20 cellular contexts compared by ENCODE assay signal in the genomic region with DNA sequence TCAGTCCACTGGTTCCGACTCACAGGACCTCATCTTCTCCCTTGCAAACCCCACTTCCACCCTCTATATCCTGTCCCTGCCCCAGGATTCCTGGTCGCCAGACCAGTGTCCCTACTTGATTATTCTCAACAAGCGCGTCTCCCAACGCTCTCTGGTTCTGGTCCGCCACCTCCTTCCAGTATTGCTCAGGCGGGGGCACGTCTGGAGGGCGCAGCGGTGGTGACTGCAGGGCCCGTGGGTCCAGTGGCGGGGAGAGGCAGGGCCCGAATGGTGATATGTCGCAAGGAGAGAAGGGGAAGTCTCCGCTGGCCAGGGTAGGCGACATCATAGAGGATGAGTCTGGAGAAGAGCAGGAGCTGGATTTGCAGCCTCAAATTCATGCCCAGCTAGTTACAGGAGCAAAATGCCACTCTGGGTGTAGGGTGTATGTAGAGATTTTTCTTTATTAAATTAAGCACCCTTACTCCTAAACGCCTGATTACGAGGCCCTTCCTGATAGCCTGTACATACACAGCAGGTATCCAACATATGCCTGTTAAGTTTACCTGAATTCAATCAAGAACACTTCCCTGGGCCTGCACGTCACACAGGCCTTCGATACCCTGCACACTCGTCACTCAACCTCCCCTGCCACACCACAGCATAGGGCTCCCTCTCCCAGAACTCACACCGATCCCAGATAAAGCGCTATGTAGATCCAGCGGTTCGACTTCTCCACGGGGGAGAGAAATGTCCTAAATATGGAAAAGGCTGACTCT. TPM values are rescaled to one million over a fixed set of nuclear protein-coding genes. Genes with fewer than 3 reads are reported as not detected.
A peak's percentile ranks its signal among the peaks of the same experiment; 100 is the strongest.
DNase-seq lines count a peak whose midpoint lies in the region; ATAC-seq and TF ChIP-seq lines count a peak whose summit lies in the region.
"Had no signal": no experiment of that assay in that cellular context is flagged by ENCODE, and none has a peak within 500 bp of the region (broad histone marks: within the 10 kb centered on the region; RNA-seq: fewer than 3 reads in every experiment).

No MANE protein-coding gene starts in this region.

- no peak for DNase-seq in stimulated activated naive CD8-positive, alpha-beta T cell treated with anti-CD3 and anti-CD28 coated beads, Interleukin-15, Interleukin-2, amounts not matched to agents 100 U/mL and 50 U/mL, for 24 hours
- DNase-seq in activated T-helper 1 cell treated with anti-CD3 and anti-CD28 coated beads, Interleukin-12 subunit alpha, Interleukin-12 subunit beta, Interleukin-2, Interleukin-4 antibody, amounts not matched to agents 30 ng/mL and 10 ng/mL and 1 ng/mL, durations not matched to agents 14 hours and 24 hours and 36 hours (ENCODE audit: low spot score): no peak
- DNase-seq in mesothelial cell of epicardium (ENCODE audit: low spot score in 2 of 2, unreplicated experiment in 2 of 2) (no peak), CD14-positive monocyte (ENCODE audit: low spot score) (no peak), activated gamma-delta T cell treated with Interleukin-2 at 50 U/mL for 16 hours (no peak), NCI-H2107 (lab: John Stamatoyannopoulos, UW) (no peak)
- DNase-seq: activated effector memory CD4-positive, alpha-beta T cell treated with Interleukin-2 at 50 U/mL for 16 hours; colonic mucosa; foreskin keratinocyte; GM23248; IMR-90; left cardiac atrium; NCI-H1048; NCI-H2081 treated with DMSO at 0.1 percent for 48 hours; NCI-H69; OCI-M1 had no signal

- H3K9me3 Mint-ChIP-seq in stimulated activated naive CD8-positive, alpha-beta T cell treated with anti-CD3 and anti-CD28 coated beads, Interleukin-15, Interleukin-2, amounts not matched to agents 100 ng/mL and 50 ng/mL, for 24 hours: no peaks in the 10 kb centered on the region
- H3K9me3 Mint-ChIP-seq in activated T-helper 1 cell treated with anti-CD3 and anti-CD28 coated beads, Interleukin-12 subunit alpha, Interleukin-12 subunit beta, Interleukin-2, Interleukin-4 antibody, amounts not matched to agents 30 ng/mL and 10 ng/mL and 1 ng/mL, durations not matched to agents 14 hours and 24 hours and 36 hours: peaks cover 4% of the 10 kb centered on the region
- H3K9me3 Mint-ChIP-seq in mesothelial cell of epicardium (no peaks in the 10 kb centered on the region), CD14-positive monocyte (peaks cover 0 to 28% (median 14%) of the 10 kb centered on the region in 7 donors)

- H3K27me3 Mint-ChIP-seq in stimulated activated naive CD8-positive, alpha-beta T cell treated with anti-CD3 and anti-CD28 coated beads, Interleukin-15, Interleukin-2, amounts not matched to agents 100 ng/mL and 50 ng/mL, for 24 hours: peaks cover 86% of the 10 kb centered on the region
- peaks cover 83% of the 10 kb centered on the region for H3K27me3 Mint-ChIP-seq in activated T-helper 1 cell treated with anti-CD3 and anti-CD28 coated beads, Interleukin-12 subunit alpha, Interleukin-12 subunit beta, Interleukin-2, Interleukin-4 antibody, amounts not matched to agents 30 ng/mL and 10 ng/mL and 1 ng/mL, durations not matched to agents 14 hours and 24 hours and 36 hours (ENCODE audit: insufficient read depth)
- H3K27me3 Mint-ChIP-seq in mesothelial cell of epicardium (ENCODE audit: low read depth) (peaks cover 90% of the 10 kb centered on the region), CD14-positive monocyte (ENCODE audit: low read depth in 3 of 3) (peaks cover 93 to 99% (median 95%) of the 10 kb centered on the region in 3 donors)

- H3K36me3 Mint-ChIP-seq in stimulated activated naive CD8-positive, alpha-beta T cell treated with anti-CD3 and anti-CD28 coated beads, Interleukin-15, Interleukin-2, amounts not matched to agents 100 ng/mL and 50 ng/mL, for 24 hours (ENCODE audit: low read depth): no peaks in the 10 kb centered on the region
- H3K36me3 Mint-ChIP-seq in activated T-helper 1 cell treated with anti-CD3 and anti-CD28 coated beads, Interleukin-12 subunit alpha, Interleukin-12 subunit beta, Interleukin-2, Interleukin-4 antibody, amounts not matched to agents 30 ng/mL and 10 ng/mL and 1 ng/mL, durations not matched to agents 14 hours and 24 hours and 36 hours (ENCODE audit: low read depth): no peaks in the 10 kb centered on the region
- no peaks in the 10 kb centered on the region for H3K36me3 Mint-ChIP-seq in mesothelial cell of epicardium
- peaks cover 2 to 6% of the 10 kb centered on the region in 2 donors for H3K36me3 Mint-ChIP-seq in CD14-positive monocyte

- H3K27ac Mint-ChIP-seq in stimulated activated naive CD8-positive, alpha-beta T cell treated with anti-CD3 and anti-CD28 coated beads, Interleukin-15, Interleukin-2, amounts not matched to agents 100 ng/mL and 50 ng/mL, for 24 hours: no peak overlapping the region
- H3K27ac Mint-ChIP-seq in activated T-helper 1 cell treated with anti-CD3 and anti-CD28 coated beads, Interleukin-12 subunit alpha, Interleukin-12 subunit beta, Interleukin-2, Interleukin-4 antibody, amounts not matched to agents 30 ng/mL and 10 ng/mL and 1 ng/mL, durations not matched to agents 14 hours and 24 hours and 36 hours: peak overlapping the region; percentile 73
- H3K27ac Mint-ChIP-seq in mesothelial cell of epicardium: no peak overlapping the region
- H3K27ac Mint-ChIP-seq in CD14-positive monocyte: no peak overlapping the region

- intact Hi-C loops in activated T-helper 1 cell treated with anti-CD3 and anti-CD28 coated beads, Interleukin-12 subunit alpha, Interleukin-12 subunit beta, Interleukin-2, Interleukin-4 antibody, amounts not matched to agents 30 ng/mL and 10 ng/mL and 1 ng/mL, durations not matched to agents 14 hours and 24 hours and 36 hours (cut with micrococcal nuclease): loop anchor here (5.0 to 10.0 kb wide), 3 partner anchors 335 to 1737 kb away; partner anchors contain the start of genes ARL15 and FST
- intact Hi-C loops in CD14-positive monocyte (cut with micrococcal nuclease): no loop called here

- peaks cover 23% of the 10 kb centered on the region for H3K4me1 Mint-ChIP-seq in stimulated activated naive CD8-positive, alpha-beta T cell treated with anti-CD3 and anti-CD28 coated beads, Interleukin-15, Interleukin-2, amounts not matched to agents 100 ng/mL and 50 ng/mL, for 24 hours (ENCODE audit: low read depth)
- H3K4me1 Mint-ChIP-seq in activated T-helper 1 cell treated with anti-CD3 and anti-CD28 coated beads, Interleukin-12 subunit alpha, Interleukin-12 subunit beta, Interleukin-2, Interleukin-4 antibody, amounts not matched to agents 30 ng/mL and 10 ng/mL and 1 ng/mL, durations not matched to agents 14 hours and 24 hours and 36 hours (ENCODE audit: low read depth): peaks cover 45% of the 10 kb centered on the region
- peaks cover 35% of the 10 kb centered on the region for H3K4me1 Mint-ChIP-seq in mesothelial cell of epicardium
- H3K4me1 Mint-ChIP-seq in CD14-positive monocyte: peaks cover 37% of the 10 kb centered on the region

- no peak for ATAC-seq in stimulated activated naive CD8-positive, alpha-beta T cell treated with anti-CD3 and anti-CD28 coated beads, Interleukin-15, Interleukin-2, amounts not matched to agents 100 U/mL and 50 U/mL, for 24 hours
- no peak for ATAC-seq in GM18520 (IDR thresholded peaks at IDR 0.05; ENCODE audit: unreplicated experiment)
- ATAC-seq: foreskin keratinocyte, left cardiac atrium, pancreas had no signal

- peak overlapping the region; percentile 28 for H3K4me3 Mint-ChIP-seq in stimulated activated naive CD8-positive, alpha-beta T cell treated with anti-CD3 and anti-CD28 coated beads, Interleukin-15, Interleukin-2, amounts not matched to agents 100 ng/mL and 50 ng/mL, for 24 hours
- peak overlapping the region; percentile 41 for H3K4me3 Mint-ChIP-seq in activated T-helper 1 cell treated with anti-CD3 and anti-CD28 coated beads, Interleukin-12 subunit alpha, Interleukin-12 subunit beta, Interleukin-2, Interleukin-4 antibody, amounts not matched to agents 30 ng/mL and 10 ng/mL and 1 ng/mL, durations not matched to agents 14 hours and 24 hours and 36 hours
- H3K4me3 Mint-ChIP-seq in mesothelial cell of epicardium (peak overlapping the region; percentile 30), CD14-positive monocyte (peak overlapping the region in 1 of 2 donors; percentile 86)

- TF ChIP-seq CTCF in mesothelial cell of epicardium (IDR thresholded peaks at IDR 0.05; ENCODE audit: unreplicated experiment) (no peak), CD14-positive monocyte (IDR thresholded peaks at IDR 0.05) (no peak)

RNA-seq across cellular contexts. Expression of gene MCIDAS, which starts 4.9 kb away (rescaled TPM):
- 0.10 TPM in 1 of 2 replicates, not detected in the other for total RNA-seq in activated T-helper 1 cell treated with anti-CD3 and anti-CD28 coated beads, Interleukin-12 subunit alpha, Interleukin-12 subunit beta, Interleukin-2, Interleukin-4 antibody, amounts not matched to agents 30 ng/mL and 10 ng/mL and 1 ng/mL, durations not matched to agents 14 hours and 24 hours and 36 hours
- not detected in 3 replicates for total RNA-seq in mesothelial cell of epicardium
- not detected for polyA plus RNA-seq in CD14-positive monocyte
- total RNA-seq: foreskin keratinocyte, GM23248, IMR-90, left cardiac atrium, suprapubic skin had no signal
- polyA plus RNA-seq: GM23248, IMR-90 had no signal

RNA-seq across cellular contexts. Expression of gene CCNO, which starts 11.2 kb away (rescaled TPM):
- total RNA-seq in activated T-helper 1 cell treated with anti-CD3 and anti-CD28 coated beads, Interleukin-12 subunit alpha, Interleukin-12 subunit beta, Interleukin-2, Interleukin-4 antibody, amounts not matched to agents 30 ng/mL and 10 ng/mL and 1 ng/mL, durations not matched to agents 14 hours and 24 hours and 36 hours: 0.10 and 0.20 TPM in 2 replicates
- total RNA-seq in mesothelial cell of epicardium: 0.20 to 0.80 TPM (median 0.45 TPM) in 3 replicates
- not detected for polyA plus RNA-seq in CD14-positive monocyte
- total RNA-seq: GM23248, IMR-90 had no signal

RNA-seq across cellular contexts. Expression of gene CDC20B, which starts 49.3 kb away (rescaled TPM):
- not detected in 2 replicates for total RNA-seq in activated T-helper 1 cell treated with anti-CD3 and anti-CD28 coated beads, Interleukin-12 subunit alpha, Interleukin-12 subunit beta, Interleukin-2, Interleukin-4 antibody, amounts not matched to agents 30 ng/mL and 10 ng/mL and 1 ng/mL, durations not matched to agents 14 hours and 24 hours and 36 hours
- 0.09 to 0.16 TPM in 2 of 3 replicates, not detected in the other for total RNA-seq in mesothelial cell of epicardium
- polyA plus RNA-seq in CD14-positive monocyte: not detected
- total RNA-seq: colonic mucosa, foreskin keratinocyte, GM23248, IMR-90, left cardiac atrium, pancreas, suprapubic skin had no signal
- polyA plus RNA-seq: foreskin keratinocyte, IMR-90, pancreas had no signal
